25 cellular contexts compared by ENCODE assay signal in the genomic region with DNA sequence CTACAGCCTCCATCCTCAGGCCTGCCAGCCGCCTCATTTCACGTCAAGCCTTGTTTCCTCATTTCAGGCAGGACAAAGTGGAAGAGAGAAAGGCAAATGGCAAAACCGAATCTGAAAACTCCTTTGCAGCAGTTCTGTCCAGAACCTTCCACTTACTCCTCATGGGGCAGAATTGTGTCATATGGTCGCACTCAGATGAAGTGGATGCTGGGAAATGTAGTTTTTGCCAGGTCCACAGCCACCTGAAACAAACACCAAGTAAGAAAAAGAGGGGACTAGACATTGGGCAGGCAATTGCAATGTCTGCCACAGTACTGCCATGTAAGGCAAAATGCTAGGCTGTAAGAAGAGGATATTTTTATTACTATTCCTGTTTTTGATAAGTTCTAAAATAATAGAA. TPM values are rescaled to one million over a fixed set of nuclear protein-coding genes. Genes with fewer than 3 reads are reported as not detected.
"Had no signal": no experiment of that assay in that cellular context is flagged by ENCODE, and none has a peak within 500 bp of the region (broad histone marks: within the 10 kb centered on the region; RNA-seq: fewer than 3 reads in every experiment).

No MANE protein-coding gene starts in this region.

- H3K9me3 ChIP-seq: spleen, upper lobe of right lung had no signal

- H3K4me3 ChIP-seq: spleen, upper lobe of right lung had no signal

- H3K36me3 Mint-ChIP-seq: activated naive CD4-positive, alpha-beta T cell treated with anti-CD3 and anti-CD28 coated beads, Interleukin-2, amount 10 ng/mL, durations not matched to agents 7 days and 5 days; brain had no signal

- H3K4me3 Mint-ChIP-seq: activated naive CD4-positive, alpha-beta T cell treated with anti-CD3 and anti-CD28 coated beads, Interleukin-2, amount 10 ng/mL, durations not matched to agents 7 days and 5 days; activated naive CD8-positive, alpha-beta T cell treated with anti-CD3 and anti-CD28 coated beads, Interleukin-2, amount 50 U/mL, for 24 hours; brain; endodermal cell; nephron progenitor cell had no signal

- DNase-seq: activated CD4-positive, alpha-beta T cell treated with anti-CD3 and anti-CD28 coated beads, Interleukin-2, amount 50 U/mL, for 1 hour; activated CD8-positive, alpha-beta memory T cell treated with anti-CD3 and anti-CD28 coated beads, Interleukin-2, amount 50 U/mL, for 4 hours; activated effector memory CD4-positive, alpha-beta T cell treated with Interleukin-2 at 50 U/mL for 16 hours; activated naive CD4-positive, alpha-beta T cell treated with anti-CD3 and anti-CD28 coated beads, Interleukin-2, amount 10 ng/mL, durations not matched to agents 7 days and 5 days; activated naive CD8-positive, alpha-beta T cell treated with anti-CD3 and anti-CD28 coated beads, Interleukin-2, amount 50 U/mL, for 24 hours; activated T-cell treated with anti-CD3 and anti-CD28 coated beads, Interleukin-2, amount 50 U/mL, for 48 hours; anterior cingulate cortex; central memory CD4-positive, alpha-beta T cell; endodermal cell; foreskin melanocyte; glutamatergic neuron; hippocampal formation; nephron progenitor cell; occipital lobe; posterior cingulate gyrus; spleen; stimulated activated CD4-positive, alpha-beta T cell treated with anti-CD3 and anti-CD28 coated beads, Interleukin-4, amount 100 ng/mL, for 4 hours; stimulated activated naive CD4-positive, alpha-beta T cell; T-helper 9 cell; upper lobe of right lung had no signal

- H3K36me3 ChIP-seq: spleen, upper lobe of right lung had no signal

- H3K27ac ChIP-seq: spleen, upper lobe of right lung had no signal

- ATAC-seq: activated CD4-positive, CD25-positive, alpha-beta regulatory T cell treated with anti-CD3 and anti-CD28 coated beads, Interleukin-2, amount 50 U/mL, for 24 hours; activated naive CD8-positive, alpha-beta T cell treated with anti-CD3 and anti-CD28 coated beads, Interleukin-2, amount 50 U/mL, for 24 hours; left lobe of liver; upper lobe of right lung had no signal

- H3K27me3 ChIP-seq: upper lobe of right lung had no signal

- H3K4me1 ChIP-seq: spleen, upper lobe of right lung had no signal

- H3K27ac Mint-ChIP-seq: activated naive CD4-positive, alpha-beta T cell treated with anti-CD3 and anti-CD28 coated beads, Interleukin-2, amount 10 ng/mL, durations not matched to agents 7 days and 5 days; activated naive CD8-positive, alpha-beta T cell treated with anti-CD3 and anti-CD28 coated beads, Interleukin-2, amount 50 U/mL, for 24 hours; brain; endodermal cell; nephron progenitor cell had no signal

- H3K9me3 Mint-ChIP-seq: activated naive CD4-positive, alpha-beta T cell treated with anti-CD3 and anti-CD28 coated beads, Interleukin-2, amount 10 ng/mL, durations not matched to agents 7 days and 5 days; activated naive CD8-positive, alpha-beta T cell treated with anti-CD3 and anti-CD28 coated beads, Interleukin-2, amount 50 U/mL, for 24 hours; endodermal cell; nephron progenitor cell had no signal

RNA-seq across cellular contexts. Expression of gene ISM1, which starts 44.9 kb away (rescaled TPM):
- total RNA-seq: lung microvascular endothelial cell, myocyte had no signal
